In the genomic region with DNA sequence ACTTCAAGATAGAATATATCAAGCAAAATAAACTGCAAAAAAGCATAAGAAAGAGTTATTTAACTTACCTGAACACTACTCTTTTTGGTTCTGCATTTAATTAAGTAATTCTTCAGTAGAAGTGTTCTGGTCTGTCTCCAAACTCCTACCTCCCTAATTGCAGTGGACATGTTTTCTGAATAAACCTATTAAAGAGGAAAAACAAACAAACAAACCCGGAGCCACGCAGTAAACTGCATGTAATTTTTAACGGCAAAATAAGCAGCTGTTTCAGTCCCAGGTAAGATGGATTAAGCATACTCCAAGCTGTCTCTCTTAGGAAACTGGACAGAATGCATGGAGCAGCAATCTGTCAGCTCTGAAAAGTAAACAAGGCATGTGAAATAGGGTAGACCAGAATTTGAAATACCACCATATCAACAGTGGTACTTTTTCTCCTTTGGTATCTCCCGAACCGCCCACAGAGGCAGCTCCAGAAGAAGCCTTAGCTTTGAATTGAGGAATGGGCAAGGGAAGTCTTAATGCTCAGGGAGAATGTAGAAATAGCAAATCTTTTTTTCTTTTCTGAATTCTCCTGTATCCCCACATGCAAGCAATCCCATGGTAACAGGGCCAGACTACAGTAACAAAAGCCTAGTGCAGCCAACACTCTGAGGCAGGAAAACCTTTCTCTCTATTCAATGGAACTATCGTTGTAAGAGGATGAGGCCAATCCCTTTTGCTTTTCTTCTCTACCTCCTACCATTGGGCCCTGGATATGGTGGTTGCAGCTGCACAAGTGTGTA, we compare ENCODE assay signal across 1 cellular context.
TF ChIP-seq lines count a peak whose summit lies in the region.

No MANE protein-coding gene starts in this region.

TF ChIP-seq in H1, 55 proteins besides CTCF, POLR2A, EP300 and RAD21 (continued from another document):
- TF ChIP-seq SIRT6 (IDR thresholded peaks at IDR 0.05; ENCODE audit: low read length): no peak
